In the genomic region with DNA sequence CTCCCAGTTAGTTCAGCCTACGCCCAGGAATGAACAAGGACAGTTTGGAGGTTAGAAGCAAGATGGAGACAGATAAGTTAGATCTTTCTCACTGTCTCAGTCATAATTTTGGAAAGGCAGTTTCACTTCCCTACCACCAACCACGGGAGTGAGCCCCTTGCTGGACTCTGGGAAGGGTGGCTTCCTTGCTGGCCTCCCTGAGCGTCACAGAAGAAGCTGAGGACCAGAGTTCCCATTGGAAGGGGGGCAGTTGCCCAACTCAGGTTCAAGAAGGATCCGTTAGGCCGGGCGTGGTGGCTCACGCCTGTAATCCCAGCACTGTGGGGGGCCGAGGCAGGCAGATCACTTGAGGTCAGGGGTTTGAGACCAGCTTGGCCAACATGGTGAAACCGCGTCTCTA, we compare ENCODE assay signal across 17 cellular contexts.
DNase-seq lines count a peak whose midpoint lies in the region; ATAC-seq and TF ChIP-seq lines count a peak whose summit lies in the region.
"Had no signal": no experiment of that assay in that cellular context is flagged by ENCODE, and none has a peak within 500 bp of the region (broad histone marks: within the 10 kb centered on the region; RNA-seq: fewer than 3 reads in every experiment).

No MANE protein-coding gene starts in this region.

- H3K27ac ChIP-seq in mesenchymal stem cell (ENCODE audit: low read length, poor library complexity, severe bottlenecking): no peak overlapping the region
- H3K27ac ChIP-seq in stomach: no peak overlapping the region
- H3K27ac ChIP-seq: gastrocnemius medialis, vagina had no signal

- H3K9ac ChIP-seq in mesenchymal stem cell (ENCODE audit: low read length): no peak overlapping the region

- no peak overlapping the region for H2AK5ac ChIP-seq in mesenchymal stem cell (ENCODE audit: low read length, severe bottlenecking)

- peak overlapping the region in 1 of 2 experiments; percentile 47 for H3K4ac ChIP-seq in mesenchymal stem cell (ENCODE audit: low read depth in 1 of 2, low read length in 2 of 2)

- H4K91ac ChIP-seq in mesenchymal stem cell (ENCODE audit: low read length): peak overlapping the region; percentile 5

- TF ChIP-seq CTCF in activated B cell treated with CpG ODN at 0.5 μM for 24 hours (IDR thresholded peaks at IDR 0.05): no peak
- TF ChIP-seq CTCF in stomach (IDR thresholded peaks at IDR 0.05): no peak

- CTCF ChIA-PET in activated CD4-positive, alpha-beta T cell treated with anti-CD3 and anti-CD28 coated beads for 36 hours (lab: Charles Lee): no interaction called here
- CTCF ChIA-PET in activated B cell treated with CpG ODN at 0.5 μM for 24 hours (lab: Charles Lee): interaction anchor here (1.7 to 2.8 kb wide), 3 partner anchors 17 to 203 kb away, joined by 5 to 15 read pairs (median 6); no protein-coding TSS in a partner anchor

- no peaks in the 10 kb centered on the region for H3K79me1 ChIP-seq in mesenchymal stem cell (replicated peaks; ENCODE audit: low read length, poor library complexity, severe bottlenecking)

- peak overlapping the region in 1 of 2 experiments; percentile 72 for H3K18ac ChIP-seq in mesenchymal stem cell (ENCODE audit: low read depth in 1 of 2, low read length in 2 of 2)

- H2BK120ac ChIP-seq in mesenchymal stem cell (ENCODE audit: low read depth, low read length): no peak overlapping the region

- H3K4me2 ChIP-seq in mesenchymal stem cell (ENCODE audit: low read length, poor library complexity, severe bottlenecking): no peak overlapping the region

- H3K4me1 ChIP-seq in mesenchymal stem cell (ENCODE audit: control insufficient read depth, insufficient read depth, low read depth, low read length) (peaks cover 10% of the 10 kb centered on the region), stomach (peaks cover 0 to 23% (median 0%) of the 10 kb centered on the region in 4 donors)
- H3K4me1 ChIP-seq: gastrocnemius medialis had no signal

- no peaks in the 10 kb centered on the region for H3K9me3 Mint-ChIP-seq in activated CD4-positive, alpha-beta T cell treated with anti-CD3 and anti-CD28 coated beads for 36 hours (ENCODE audit: low read depth)
- H3K9me3 Mint-ChIP-seq in IgD-negative memory B cell (no peaks in the 10 kb centered on the region), activated B cell treated with CpG ODN at 0.5 μM for 24 hours (no peaks in the 10 kb centered on the region)

- H2BK5ac ChIP-seq in mesenchymal stem cell (ENCODE audit: low read depth, low read length, poor library complexity, severe bottlenecking): no peak overlapping the region

- H3K4me3 Mint-ChIP-seq in activated CD4-positive, alpha-beta T cell treated with anti-CD3 and anti-CD28 coated beads for 36 hours: no peak overlapping the region
- H3K4me3 Mint-ChIP-seq in IgD-negative memory B cell (peak overlapping the region in 3 of 4 donors; percentile 68 to 93 (median 91)), activated B cell treated with CpG ODN at 0.5 μM for 24 hours (peak overlapping the region; percentile 80)

- H4K8ac ChIP-seq in mesenchymal stem cell (ENCODE audit: low read length): no peak overlapping the region

- H2BK12ac ChIP-seq in mesenchymal stem cell (ENCODE audit: low read length in 2 of 2): peak overlapping the region in 1 of 2 experiments; percentile 83

- no peak for TF ChIP-seq POLR2A in stomach (IDR thresholded peaks at IDR 0.05)

- no peaks in the 10 kb centered on the region for H3K27me3 Mint-ChIP-seq in activated CD4-positive, alpha-beta T cell treated with anti-CD3 and anti-CD28 coated beads for 36 hours
- H3K27me3 Mint-ChIP-seq in IgD-negative memory B cell (peaks cover 3% of the 10 kb centered on the region), activated B cell treated with CpG ODN at 0.5 μM for 24 hours (no peaks in the 10 kb centered on the region)

- DNase-seq in activated CD4-positive, alpha-beta T cell treated with anti-CD3 and anti-CD28 coated beads for 36 hours: no peak
- no peak for DNase-seq in activated CD4-positive, alpha-beta T cell treated with anti-CD3 and anti-CD28 coated beads for 1 hour
- no peak for DNase-seq in activated B cell treated with CpG ODN at 0.5 μM for 24 hours
- DNase-seq in mesenchymal stem cell: no peak
- no peak for DNase-seq in NCI-H345 treated with DMSO at 0.1 percent for 48 hours (lab: John Stamatoyannopoulos, UW; ENCODE audit: unreplicated experiment)
- DNase-seq in stomach: no peak
- DNase-seq: amniotic stem cell; DMS 273 treated with DMSO at 0.1 percent for 48 hours; gastrocnemius medialis; GOT3; NCI-H1694; NCI-H69; occipital lobe; stimulated activated naive CD4-positive, alpha-beta T cell had no signal

- H3K36me3 Mint-ChIP-seq in activated CD4-positive, alpha-beta T cell treated with anti-CD3 and anti-CD28 coated beads for 36 hours (ENCODE audit: low read depth): peaks cover 2% of the 10 kb centered on the region
- H3K36me3 Mint-ChIP-seq in IgD-negative memory B cell (no peaks in the 10 kb centered on the region), activated B cell treated with CpG ODN at 0.5 μM for 24 hours (ENCODE audit: low read depth) (no peaks in the 10 kb centered on the region)

- no peak for ATAC-seq in activated CD4-positive, alpha-beta T cell treated with anti-CD3 and anti-CD28 coated beads for 36 hours
- ATAC-seq in activated B cell treated with CpG ODN at 0.5 μM for 24 hours (ENCODE audit: low read depth): no peak
- ATAC-seq in HG03460 (IDR thresholded peaks at IDR 0.05; ENCODE audit: unreplicated experiment): no peak
- ATAC-seq: gastrocnemius medialis had no signal

- no peak overlapping the region for H2AFZ ChIP-seq in mesenchymal stem cell (ENCODE audit: low read depth, low read length)

- peaks cover 61% of the 10 kb centered on the region for H3K4me1 Mint-ChIP-seq in activated CD4-positive, alpha-beta T cell treated with anti-CD3 and anti-CD28 coated beads for 36 hours
- peaks cover 52 to 70% (median 69%) of the 10 kb centered on the region in 3 donors for H3K4me1 Mint-ChIP-seq in IgD-negative memory B cell
- H3K4me1 Mint-ChIP-seq in activated B cell treated with CpG ODN at 0.5 μM for 24 hours: peaks cover 83% of the 10 kb centered on the region

- H3K36me3 ChIP-seq in mesenchymal stem cell (ENCODE audit: control insufficient read depth in 1 of 2, insufficient read depth in 2 of 2, low read depth in 1 of 2, low read length in 2 of 2): no peaks in the 10 kb centered on the region
- no peaks in the 10 kb centered on the region for H3K36me3 ChIP-seq in stomach
- H3K36me3 ChIP-seq: gastrocnemius medialis, vagina had no signal

- WGBS in mesenchymal stem cell: 97% methylated on average over 10 of the region's 10 CpGs
- WGBS in stomach, 5 donors: 86 to 91% (median 88%) methylated on average over 9 to 10 of the region's 10 CpGs

- intact Hi-C loops in activated CD4-positive, alpha-beta T cell treated with anti-CD3 and anti-CD28 coated beads for 36 hours (cut with DNase I, micrococcal nuclease): loop anchor here (5.0 to 10.0 kb wide), 8 partner anchors 36 to 1924 kb away; partner anchors contain the start of genes FNTB (in 1 of the 2) and MAX (in 1 of the 2)
- intact Hi-C loops in activated B cell treated with CpG ODN at 0.5 μM for 24 hours (cut with micrococcal nuclease) (loop anchor here (1.0 to 5.0 kb wide), 2 partner anchors 79 to 971 kb away; no protein-coding TSS in a partner anchor), stomach (cut with DNase I; ENCODE audit: low total_unique reads) (no loop called here)

- TF ChIP-seq EP300 in stomach (IDR thresholded peaks at IDR 0.05): no peak

- H3K27me3 ChIP-seq in mesenchymal stem cell (ENCODE audit: control insufficient read depth in 1 of 2, insufficient read depth in 1 of 2, low read length in 2 of 2) (no peaks in the 10 kb centered on the region), stomach (no peaks in the 10 kb centered on the region)
- H3K27me3 ChIP-seq: gastrocnemius medialis, vagina had no signal

- H3K4me3 ChIP-seq in mesenchymal stem cell (ENCODE audit: insufficient read depth in 1 of 2, low read depth in 1 of 2, low read length in 2 of 2) (no peak overlapping the region), stomach (no peak overlapping the region)
- H3K4me3 ChIP-seq: gastrocnemius medialis, vagina had no signal

- H3K14ac ChIP-seq in mesenchymal stem cell (ENCODE audit: low read length in 2 of 2): no peak overlapping the region

- H3K23ac ChIP-seq in mesenchymal stem cell (ENCODE audit: low read length in 2 of 2): peak overlapping the region in 1 of 2 experiments; percentile 24

- H3K9me3 ChIP-seq in mesenchymal stem cell (ENCODE audit: control insufficient read depth, low read length) (no peaks in the 10 kb centered on the region), stomach (no peaks in the 10 kb centered on the region)
- H3K9me3 ChIP-seq: gastrocnemius medialis, vagina had no signal

- H3K27ac Mint-ChIP-seq in activated CD4-positive, alpha-beta T cell treated with anti-CD3 and anti-CD28 coated beads for 36 hours: peak overlapping the region; percentile 19
- H3K27ac Mint-ChIP-seq in IgD-negative memory B cell (peak overlapping the region; percentile 90 to 99 (median 92)), activated B cell treated with CpG ODN at 0.5 μM for 24 hours (peak overlapping the region; percentile 96)

- POLR2A ChIA-PET in activated CD4-positive, alpha-beta T cell treated with anti-CD3 and anti-CD28 coated beads for 36 hours (lab: Charles Lee): interaction anchor here (0.5 kb wide), 1 partner anchor 77 kb away, joined by 3 read pairs; no protein-coding TSS in a partner anchor
- POLR2A ChIA-PET in activated B cell treated with CpG ODN at 0.5 μM for 24 hours (lab: Charles Lee): interaction anchor here (0.6 to 5.9 kb wide), 23 partner anchors 11 to 675 kb away, joined by 3 to 171 read pairs (median 7); partner anchors contain the start of genes FUT8 and MAX

- H2BK15ac ChIP-seq in mesenchymal stem cell (ENCODE audit: low read depth, poor library complexity, severe bottlenecking): no peak overlapping the region

Comparison
In these comparisons a context has a peak if more than half of its experiments do, and no peak if none do; other contexts are left out.
1. H3K27ac Mint-ChIP-seq: peak in every context shown above with its lines; median percentile 96 in activated B cell treated with CpG ODN at 0.5 μM for 24 hours; 92 in IgD-negative memory B cell; 19 in activated CD4-positive, alpha-beta T cell treated with anti-CD3 and anti-CD28 coated beads for 36 hours.